In the genomic region with DNA sequence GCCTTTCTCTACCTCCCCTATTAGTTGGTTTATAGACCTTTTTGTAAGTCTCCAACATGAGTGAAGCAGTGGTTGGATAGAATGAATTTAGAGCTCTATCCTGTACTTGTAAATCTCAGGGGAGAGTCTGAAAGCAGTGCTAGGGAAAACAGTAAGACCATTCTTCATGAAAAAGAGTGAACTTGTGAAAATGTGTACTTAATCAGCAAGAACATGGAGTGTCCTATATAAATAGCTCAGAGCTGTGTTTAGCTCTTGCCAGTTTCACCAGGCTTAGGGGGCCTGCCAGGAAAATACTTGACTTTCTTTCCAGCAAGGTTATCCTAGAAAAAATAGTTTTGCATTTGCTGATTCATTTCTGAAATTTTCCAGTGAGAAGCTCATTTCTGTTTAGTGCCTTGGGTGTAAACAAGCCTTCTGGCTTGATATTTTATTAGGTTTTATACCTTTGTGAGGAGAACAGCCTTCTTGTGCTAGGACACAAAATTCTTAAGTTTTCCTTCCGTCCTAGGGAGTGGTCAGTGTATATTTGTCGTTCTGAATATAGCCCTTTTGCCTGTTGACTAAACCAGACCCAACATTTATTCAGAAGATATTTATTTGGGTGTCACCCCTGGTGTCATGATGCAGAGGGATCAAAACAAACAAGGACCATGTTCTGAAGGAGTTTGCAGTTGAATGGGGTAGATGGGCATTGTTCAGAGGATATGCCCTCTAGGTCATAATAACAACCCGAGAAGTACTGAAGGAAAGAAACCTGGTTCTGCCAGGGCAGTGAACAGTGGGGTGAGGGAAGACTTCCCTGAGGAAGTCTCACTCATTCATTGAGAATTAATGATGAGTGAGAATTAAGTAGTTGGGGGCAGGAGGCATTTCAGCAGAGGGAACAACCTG, we compare ENCODE assay signal across 1 cellular context.
TF ChIP-seq lines count a peak whose summit lies in the region.

No MANE protein-coding gene starts in this region.

TF ChIP-seq in GM23338, 12 proteins besides CTCF, POLR2A, EP300 and RAD21 (continued from another document):
- TF ChIP-seq, protein P1, sequence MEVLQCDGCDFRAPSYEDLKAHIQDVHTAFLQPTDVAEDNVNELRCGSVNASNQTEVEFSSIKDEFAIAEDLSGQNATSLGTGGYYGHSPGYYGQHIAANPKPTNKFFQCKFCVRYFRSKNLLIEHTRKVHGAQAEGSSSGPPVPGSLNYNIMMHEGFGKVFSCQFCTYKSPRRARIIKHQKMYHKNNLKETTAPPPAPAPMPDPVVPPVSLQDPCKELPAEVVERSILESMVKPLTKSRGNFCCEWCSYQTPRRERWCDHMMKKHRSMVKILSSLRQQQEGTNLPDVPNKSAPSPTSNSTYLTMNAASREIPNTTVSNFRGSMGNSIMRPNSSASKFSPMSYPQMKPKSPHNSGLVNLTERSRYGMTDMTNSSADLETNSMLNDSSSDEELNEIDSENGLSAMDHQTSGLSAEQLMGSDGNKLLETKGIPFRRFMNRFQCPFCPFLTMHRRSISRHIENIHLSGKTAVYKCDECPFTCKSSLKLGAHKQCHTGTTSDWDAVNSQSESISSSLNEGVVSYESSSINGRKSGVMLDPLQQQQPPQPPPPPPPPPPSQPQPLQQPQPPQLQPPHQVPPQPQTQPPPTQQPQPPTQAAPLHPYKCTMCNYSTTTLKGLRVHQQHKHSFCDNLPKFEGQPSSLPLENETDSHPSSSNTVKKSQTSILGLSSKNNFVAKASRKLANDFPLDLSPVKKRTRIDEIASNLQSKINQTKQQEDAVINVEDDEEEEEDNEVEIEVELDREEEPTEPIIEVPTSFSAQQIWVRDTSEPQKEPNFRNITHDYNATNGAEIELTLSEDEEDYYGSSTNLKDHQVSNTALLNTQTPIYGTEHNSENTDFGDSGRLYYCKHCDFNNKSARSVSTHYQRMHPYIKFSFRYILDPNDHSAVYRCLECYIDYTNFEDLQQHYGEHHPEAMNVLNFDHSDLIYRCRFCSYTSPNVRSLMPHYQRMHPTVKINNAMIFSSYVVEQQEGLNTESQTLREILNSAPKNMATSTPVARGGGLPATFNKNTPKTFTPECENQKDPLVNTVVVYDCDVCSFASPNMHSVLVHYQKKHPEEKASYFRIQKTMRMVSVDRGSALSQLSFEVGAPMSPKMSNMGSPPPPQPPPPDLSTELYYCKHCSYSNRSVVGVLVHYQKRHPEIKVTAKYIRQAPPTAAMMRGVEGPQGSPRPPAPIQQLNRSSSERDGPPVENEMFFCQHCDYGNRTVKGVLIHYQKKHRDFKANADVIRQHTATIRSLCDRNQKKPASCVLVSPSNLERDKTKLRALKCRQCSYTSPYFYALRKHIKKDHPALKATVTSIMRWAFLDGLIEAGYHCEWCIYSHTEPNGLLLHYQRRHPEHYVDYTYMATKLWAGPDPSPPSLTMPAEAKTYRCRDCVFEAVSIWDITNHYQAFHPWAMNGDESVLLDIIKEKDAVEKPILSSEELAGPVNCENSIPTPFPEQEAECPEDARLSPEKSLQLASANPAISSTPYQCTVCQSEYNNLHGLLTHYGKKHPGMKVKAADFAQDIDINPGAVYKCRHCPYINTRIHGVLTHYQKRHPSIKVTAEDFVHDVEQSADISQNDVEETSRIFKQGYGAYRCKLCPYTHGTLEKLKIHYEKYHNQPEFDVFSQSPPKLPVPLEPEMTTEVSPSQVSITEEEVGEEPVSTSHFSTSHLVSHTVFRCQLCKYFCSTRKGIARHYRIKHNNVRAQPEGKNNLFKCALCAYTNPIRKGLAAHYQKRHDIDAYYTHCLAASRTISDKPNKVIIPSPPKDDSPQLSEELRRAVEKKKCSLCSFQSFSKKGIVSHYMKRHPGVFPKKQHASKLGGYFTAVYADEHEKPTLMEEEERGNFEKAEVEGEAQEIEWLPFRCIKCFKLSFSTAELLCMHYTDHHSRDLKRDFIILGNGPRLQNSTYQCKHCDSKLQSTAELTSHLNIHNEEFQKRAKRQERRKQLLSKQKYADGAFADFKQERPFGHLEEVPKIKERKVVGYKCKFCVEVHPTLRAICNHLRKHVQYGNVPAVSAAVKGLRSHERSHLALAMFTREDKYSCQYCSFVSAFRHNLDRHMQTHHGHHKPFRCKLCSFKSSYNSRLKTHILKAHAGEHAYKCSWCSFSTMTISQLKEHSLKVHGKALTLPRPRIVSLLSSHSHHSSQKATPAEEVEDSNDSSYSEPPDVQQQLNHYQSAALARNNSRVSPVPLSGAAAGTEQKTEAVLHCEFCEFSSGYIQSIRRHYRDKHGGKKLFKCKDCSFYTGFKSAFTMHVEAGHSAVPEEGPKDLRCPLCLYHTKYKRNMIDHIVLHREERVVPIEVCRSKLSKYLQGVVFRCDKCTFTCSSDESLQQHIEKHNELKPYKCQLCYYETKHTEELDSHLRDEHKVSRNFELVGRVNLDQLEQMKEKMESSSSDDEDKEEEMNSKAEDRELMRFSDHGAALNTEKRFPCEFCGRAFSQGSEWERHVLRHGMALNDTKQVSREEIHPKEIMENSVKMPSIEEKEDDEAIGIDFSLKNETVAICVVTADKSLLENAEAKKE (CRISPR knock-in tag; IDR thresholded peaks at IDR 0.05): no peak
- TF ChIP-seq ZNF331 (CRISPR knock-in tag; IDR thresholded peaks at IDR 0.05; ENCODE audit: low read depth): no peak
TF ChIP-seq in GM23338: peak in this region for 0.
